ENCODE assay signal across 16 cellular contexts in the genomic region with DNA sequence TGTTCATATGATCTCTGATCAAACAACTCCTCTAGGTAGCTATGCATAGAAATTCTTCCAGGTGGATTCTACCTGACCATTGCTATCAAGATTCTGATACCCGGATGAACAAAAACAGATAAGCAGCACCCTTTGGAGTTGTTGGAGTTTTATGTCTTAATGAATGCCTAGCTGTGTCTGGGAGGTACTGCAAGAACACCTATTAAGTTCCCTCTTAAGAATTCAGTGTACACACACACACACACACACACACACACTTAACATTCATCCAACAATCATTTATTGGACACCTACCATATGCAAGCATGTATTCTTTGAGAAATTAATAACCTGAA. TPM values are rescaled to one million over a fixed set of nuclear protein-coding genes. Genes with fewer than 3 reads are reported as not detected.
DNase-seq lines count a peak whose midpoint lies in the region; ATAC-seq and TF ChIP-seq lines count a peak whose summit lies in the region.
"Had no signal": no experiment of that assay in that cellular context is flagged by ENCODE, and none has a peak within 500 bp of the region (broad histone marks: within the 10 kb centered on the region; RNA-seq: fewer than 3 reads in every experiment).

No MANE protein-coding gene starts in this region.

- no peaks in the 10 kb centered on the region for H3K79me2 ChIP-seq in OCI-LY7 (ENCODE audit: insufficient read depth, low read depth, low read length)

- no peaks in the 10 kb centered on the region for H3K27me3 Mint-ChIP-seq in immature natural killer cell (ENCODE audit: low read depth in 3 of 3)
- H3K27me3 Mint-ChIP-seq in progenitor cell of endocrine pancreas = no peaks in the 10 kb centered on the region

- no peaks in the 10 kb centered on the region for H3K27me3 ChIP-seq in BLaER1
- no peaks in the 10 kb centered on the region for H3K27me3 ChIP-seq in HL-60 (ENCODE audit: insufficient read depth, poor library complexity, severe bottlenecking)

- POLR2A ChIA-PET in OCI-LY7 (lab: Charles Lee) = interaction anchor here (0.6 to 0.8 kb wide), 3 partner anchors 28 to 120 kb away, joined by 3 to 4 read pairs (median 3); no protein-coding TSS in a partner anchor

- H3K4me3 Mint-ChIP-seq in immature natural killer cell = peak overlapping the region in 4 of 5 donors; percentile 43 to 80 (median 71)
- H3K4me3 Mint-ChIP-seq in progenitor cell of endocrine pancreas (ENCODE audit: low read depth) = no peak overlapping the region
- H3K4me3 Mint-ChIP-seq: H9 had no signal

- TF ChIP-seq CTCF in HL-60 (IDR thresholded peaks at IDR 0.05; ENCODE audit: insufficient read depth, low read length) = no peak
- no peak for TF ChIP-seq CTCF in OCI-LY7 (conservative IDR thresholded peaks at IDR 0.05; ENCODE audit: low read length)
- TF ChIP-seq CTCF in progenitor cell of endocrine pancreas (IDR thresholded peaks at IDR 0.05; ENCODE audit: unreplicated experiment) = no peak

- no peak overlapping the region for H3K9ac ChIP-seq in BLaER1

- H3K27ac ChIP-seq in BLaER1 (no peak overlapping the region), HL-60 (replicated peaks) (peak overlapping the region; percentile 93), OCI-LY7 (ENCODE audit: low read depth, low read length, poor library complexity, severe bottlenecking) (no peak overlapping the region)
- H3K27ac ChIP-seq: A549 had no signal

- intact Hi-C loops in OCI-LY7 (cut with micrococcal nuclease; ENCODE audit: unreplicated experiment) = no loop called here

- H3K9me3 Mint-ChIP-seq in immature natural killer cell (no peaks in the 10 kb centered on the region), progenitor cell of endocrine pancreas (ENCODE audit: low read depth) (no peaks in the 10 kb centered on the region)
- H3K9me3 Mint-ChIP-seq: H9 had no signal

- DNase-seq in HL-60 (ENCODE audit: low read depth in 1 of 2, low spot score in 1 of 2) (peak in 1 of 2 experiments; percentile 26), OCI-LY7 (ENCODE audit: low spot score) (no peak), immature natural killer cell (no peak), NCI-H2081 (lab: John Stamatoyannopoulos, UW) (no peak), progenitor cell of endocrine pancreas (ENCODE audit: low spot score, unreplicated experiment) (no peak)
- DNase-seq: DMS79 treated with DMSO at 0.1 percent for 48 hours, H9, MM.1S, NCI-H187, NCI-H2227 treated with DMSO at 0.1 percent for 48 hours, NCI-H510A treated with DMSO at 0.1 percent for 48 hours, NCI-H82, SW 1271 had no signal

- peaks cover 34% of the 10 kb centered on the region for H3K4me1 ChIP-seq in BLaER1
- peaks cover 18% of the 10 kb centered on the region for H3K4me1 ChIP-seq in OCI-LY7 (ENCODE audit: insufficient read depth, low read length, poor library complexity, severe bottlenecking)

- H3K36me3 ChIP-seq in BLaER1 (no peaks in the 10 kb centered on the region), OCI-LY7 (ENCODE audit: insufficient read depth, low read length) (no peaks in the 10 kb centered on the region; the same call in 1 of the 2 replicates)

- CTCF ChIA-PET in OCI-LY7 (lab: Charles Lee; ENCODE audit: unreplicated experiment) = no interaction called here

- peak overlapping the region; percentile 42; the same call in 1 of the 2 replicates for H2AFZ ChIP-seq in OCI-LY7 (ENCODE audit: low read length)

- H3K9me2 ChIP-seq in OCI-LY7 (ENCODE audit: insufficient read depth, low read length) = no peaks in the 10 kb centered on the region

- ATAC-seq in GM21576 (IDR thresholded peaks at IDR 0.05; ENCODE audit: unreplicated experiment) = no peak
- ATAC-seq: A549 had no signal

- H3K4me3 ChIP-seq in BLaER1 (no peak overlapping the region), HL-60 (replicated peaks; ENCODE audit: insufficient read depth, low read length) (no peak overlapping the region), OCI-LY7 (ENCODE audit: low read depth, low read length, poor library complexity, severe bottlenecking) (no peak overlapping the region)
- H3K4me3 ChIP-seq: A549 had no signal

- peak overlapping the region; percentile 49; the same call in 1 of the 2 replicates for H3K4me2 ChIP-seq in BLaER1
- no peak overlapping the region for H3K4me2 ChIP-seq in OCI-LY7 (ENCODE audit: low read length)
- H3K4me2 ChIP-seq: A549 had no signal

- H3K9me3 ChIP-seq in BLaER1 (0 out of 2 replicates have a peak, but pooled peaks cover 3% of the 10 kb centered on the region), OCI-LY7 (ENCODE audit: low read length) (peaks cover 8% of the 10 kb centered on the region; the same call in 1 of the 2 replicates)
- H3K9me3 ChIP-seq: A549 had no signal

- H3K27ac Mint-ChIP-seq in immature natural killer cell (peak overlapping the region; percentile 89 to 95 (median 92)), progenitor cell of endocrine pancreas (no peak overlapping the region)
- H3K27ac Mint-ChIP-seq: H9 had no signal

- H4K20me1 ChIP-seq in BLaER1 (no peaks in the 10 kb centered on the region), OCI-LY7 (ENCODE audit: insufficient read depth, low read length) (no peaks in the 10 kb centered on the region)

- H3K36me3 Mint-ChIP-seq in immature natural killer cell (peaks cover 0 to 3% (median 0%) of the 10 kb centered on the region in 3 donors), progenitor cell of endocrine pancreas (ENCODE audit: insufficient read depth) (no peaks in the 10 kb centered on the region)

- H3K4me1 Mint-ChIP-seq in immature natural killer cell (peaks cover 54 to 64% of the 10 kb centered on the region in 2 donors), progenitor cell of endocrine pancreas (ENCODE audit: low read depth) (peaks cover 8% of the 10 kb centered on the region)
- H3K4me1 Mint-ChIP-seq: H9 had no signal

- no TSS peak for BruUV-seq in OCI-LY7 (replicated peaks; lab: Mats Ljungman, UMichigan)

RNA-seq across cellular contexts. Expression of a gene that starts 58.1 kb away (rescaled TPM):
- 17.3 and 23.3 TPM in 2 replicates for total RNA-seq in OCI-LY7 (2014; rRNA removed; shearing (Covaris generic))
- total RNA-seq in OCI-LY7 (2022) (28.5 and 43.3 TPM in 2 replicates), progenitor cell of endocrine pancreas (158 and 161 TPM in 2 replicates)
- polyA plus RNA-seq in immature natural killer cell = 10 to 100 TPM; 19.7 to 46.1 (median 24.4) TPM
